13 cellular contexts compared by ENCODE assay signal in genomic region chr15:25783134-25783533, GRCh38.
"Had no signal": no experiment of that assay in that cellular context is flagged by ENCODE, and none has a peak within 500 bp of the region (broad histone marks: within the 10 kb centered on the region; RNA-seq: fewer than 3 reads in every experiment).

No MANE protein-coding gene starts in this region.

- H3K27me3 Mint-ChIP-seq: effector memory CD8-positive, alpha-beta T cell; progenitor cell of endocrine pancreas had no signal

- H3K36me3 ChIP-seq: cardiac muscle cell, transverse colon had no signal

- H3K4me2 ChIP-seq: SK-N-SH had no signal

- H3K27ac Mint-ChIP-seq: activated B cell treated with CpG ODN at 0.5 μM for 24 hours; naive B cell; progenitor cell of endocrine pancreas; stimulated activated effector memory CD8-positive, alpha-beta T cell treated with anti-CD3 and anti-CD28 coated beads, Interleukin-12 subunit alpha, Interleukin-12 subunit beta, amount 100 ng/mL, for 72 hours had no signal

- H3K9me3 Mint-ChIP-seq: activated B cell treated with CpG ODN at 0.5 μM for 24 hours; effector memory CD8-positive, alpha-beta T cell; immature natural killer cell; naive B cell; stimulated activated effector memory CD8-positive, alpha-beta T cell treated with anti-CD3 and anti-CD28 coated beads, Interleukin-12 subunit alpha, Interleukin-12 subunit beta, amount 100 ng/mL, for 72 hours had no signal

- ATAC-seq: effector memory CD8-positive, alpha-beta T cell; right cardiac atrium; stimulated activated effector memory CD8-positive, alpha-beta T cell treated with anti-CD3 and anti-CD28 coated beads, Interleukin-12 subunit alpha, Interleukin-12 subunit beta, amount 100 ng/mL, for 72 hours had no signal

- DNase-seq: activated B cell treated with CpG ODN at 0.5 μM for 24 hours, cortex of kidney, lower lobe of right lung, naive B cell, right cardiac atrium, SK-N-SH, transverse colon had no signal

- H3K4me3 Mint-ChIP-seq: activated B cell treated with CpG ODN at 0.5 μM for 24 hours; effector memory CD8-positive, alpha-beta T cell; immature natural killer cell; stimulated activated effector memory CD8-positive, alpha-beta T cell treated with anti-CD3 and anti-CD28 coated beads, Interleukin-12 subunit alpha, Interleukin-12 subunit beta, amount 100 ng/mL, for 72 hours had no signal

- H3K9me3 ChIP-seq: lower lobe of right lung, SK-N-SH, transverse colon had no signal

- H3K27me3 ChIP-seq: cardiac muscle cell, transverse colon had no signal

- H3K9ac ChIP-seq: SK-N-SH had no signal

- H3K4me3 ChIP-seq: cardiac muscle cell, lower lobe of right lung, transverse colon had no signal

- H3K27ac ChIP-seq: cardiac muscle cell, epithelial cell of prostate, lower lobe of right lung had no signal
